ENCODE assay signal across 9 cellular contexts in genomic region chr12:6925239-6925542, GRCh38. TPM values are rescaled to one million over a fixed set of nuclear protein-coding genes. Genes with fewer than 3 reads are reported as not detected.
DNase-seq lines count a peak whose midpoint lies in the region; ATAC-seq and TF ChIP-seq lines count a peak whose summit lies in the region.
"Had no signal": no experiment of that assay in that cellular context is flagged by ENCODE, and none has a peak within 500 bp of the region (broad histone marks: within the 10 kb centered on the region; RNA-seq: fewer than 3 reads in every experiment).

No MANE protein-coding gene starts in this region.

- H3K9ac ChIP-seq in Loucy (ENCODE audit: low read depth, low read length, poor library complexity, severe bottlenecking): peak overlapping the region; percentile 96

- H3K9me3 ChIP-seq in A673 (ENCODE audit: low read depth, low read length, poor library complexity, severe bottlenecking) (no peaks in the 10 kb centered on the region), Loucy (ENCODE audit: insufficient read depth, low read depth, low read length) (no peaks in the 10 kb centered on the region)

- H3K36me3 ChIP-seq in A673 (ENCODE audit: insufficient read depth, low read length, poor library complexity, severe bottlenecking) (peaks cover 27% of the 10 kb centered on the region), Loucy (ENCODE audit: insufficient read depth, low read length) (peaks cover 11% of the 10 kb centered on the region; the same call in 1 of the 2 replicates)

- H3K36me3 Mint-ChIP-seq in dendritic cell treated with granulocyte-macrophage colony-stimulating factor and Interleukin-4, amounts not matched to agents 40 ng/mL and 50 ng/mL, for 4 days (ENCODE audit: low read depth): peaks cover 9% of the 10 kb centered on the region
- H3K36me3 Mint-ChIP-seq in natural killer cell treated with Interleukin-12 subunit alpha and Interleukin-12 subunit beta and Interleukin-15 and Interleukin-18, amount 100 ng/mL, for 72 hours: no peaks in the 10 kb centered on the region
- peaks cover 3 to 16% of the 10 kb centered on the region in 2 donors for H3K36me3 Mint-ChIP-seq in stimulated activated naive B cell treated with anti-CD40 and anti-IgM and Interleukin-4, amounts not matched to agents 10 μg/mL and 1 μg/mL and 100 μg/mL, for 72 hours

- H3F3A ChIP-seq in Loucy (ENCODE audit: low read depth): no peaks in the 10 kb centered on the region

- TF ChIP-seq CTCF in A673 (conservative IDR thresholded peaks at IDR 0.05; ENCODE audit: low read depth, low read length) (no peak), Loucy (conservative IDR thresholded peaks at IDR 0.05; ENCODE audit: low read length) (no peak)

- H3K4me3 ChIP-seq in A673 (ENCODE audit: low read depth, low read length, poor library complexity, severe bottlenecking): peak overlapping the region; percentile 26
- peak overlapping the region; percentile 54 for H3K4me3 ChIP-seq in Loucy (ENCODE audit: low read length, poor library complexity, severe bottlenecking)

- no peaks in the 10 kb centered on the region for H3K9me3 Mint-ChIP-seq in dendritic cell treated with granulocyte-macrophage colony-stimulating factor and Interleukin-4, amounts not matched to agents 40 ng/mL and 50 ng/mL, for 4 days
- H3K9me3 Mint-ChIP-seq in natural killer cell treated with Interleukin-12 subunit alpha and Interleukin-12 subunit beta and Interleukin-15 and Interleukin-18, amount 100 ng/mL, for 72 hours: no peaks in the 10 kb centered on the region
- H3K9me3 Mint-ChIP-seq in stimulated activated naive B cell treated with anti-CD40 and anti-IgM and Interleukin-4, amounts not matched to agents 10 μg/mL and 1 μg/mL and 100 μg/mL, for 72 hours: no peaks in the 10 kb centered on the region

- peak overlapping the region; percentile 95 for H3K27ac ChIP-seq in A673 (ENCODE audit: low read depth, low read length, poor library complexity, severe bottlenecking)

- peaks cover 51% of the 10 kb centered on the region for H3K27me3 Mint-ChIP-seq in dendritic cell treated with granulocyte-macrophage colony-stimulating factor and Interleukin-4, amounts not matched to agents 40 ng/mL and 50 ng/mL, for 4 days
- no peaks in the 10 kb centered on the region for H3K27me3 Mint-ChIP-seq in natural killer cell treated with Interleukin-12 subunit alpha and Interleukin-12 subunit beta and Interleukin-15 and Interleukin-18, amount 100 ng/mL, for 72 hours
- H3K27me3 Mint-ChIP-seq in stimulated activated naive B cell treated with anti-CD40 and anti-IgM and Interleukin-4, amounts not matched to agents 10 μg/mL and 1 μg/mL and 100 μg/mL, for 72 hours: no peaks in the 10 kb centered on the region

- no peaks in the 10 kb centered on the region for H3K9me2 ChIP-seq in Loucy (replicated peaks; ENCODE audit: low read depth, low read length)

- peaks cover 82% of the 10 kb centered on the region for H3K4me1 Mint-ChIP-seq in dendritic cell treated with granulocyte-macrophage colony-stimulating factor and Interleukin-4, amounts not matched to agents 40 ng/mL and 50 ng/mL, for 4 days (ENCODE audit: low read depth)
- H3K4me1 Mint-ChIP-seq in natural killer cell treated with Interleukin-12 subunit alpha and Interleukin-12 subunit beta and Interleukin-15 and Interleukin-18, amount 100 ng/mL, for 72 hours (ENCODE audit: low read depth in 2 of 2): peaks cover 41 to 42% of the 10 kb centered on the region in 2 donors
- peaks cover 60 to 81% of the 10 kb centered on the region in 2 donors for H3K4me1 Mint-ChIP-seq in stimulated activated naive B cell treated with anti-CD40 and anti-IgM and Interleukin-4, amounts not matched to agents 10 μg/mL and 1 μg/mL and 100 μg/mL, for 72 hours

- H3K4me2 ChIP-seq in Loucy (ENCODE audit: low read depth, low read length, poor library complexity, severe bottlenecking): peak overlapping the region; percentile 77

- H3K4me3 Mint-ChIP-seq in dendritic cell treated with granulocyte-macrophage colony-stimulating factor and Interleukin-4, amounts not matched to agents 40 ng/mL and 50 ng/mL, for 4 days: no peak overlapping the region
- peak overlapping the region; percentile 65 for H3K4me3 Mint-ChIP-seq in natural killer cell treated with Interleukin-12 subunit alpha and Interleukin-12 subunit beta and Interleukin-15 and Interleukin-18, amount 100 ng/mL, for 72 hours
- H3K4me3 Mint-ChIP-seq in stimulated activated naive B cell treated with anti-CD40 and anti-IgM and Interleukin-4, amounts not matched to agents 10 μg/mL and 1 μg/mL and 100 μg/mL, for 72 hours: no peak overlapping the region

- H4K20me1 ChIP-seq in Loucy (ENCODE audit: insufficient read depth, low read length, poor library complexity, severe bottlenecking): peaks cover 14% of the 10 kb centered on the region

- CTCF ChIA-PET in A673 (lab: Charles Lee): interaction anchor here (1.0 to 1.7 kb wide), 7 partner anchors 8 to 188 kb away, joined by 3 to 11 read pairs (median 5); partner anchors contain the start of genes C12orf57 and RNU7-1

- H3K27ac Mint-ChIP-seq in dendritic cell treated with granulocyte-macrophage colony-stimulating factor and Interleukin-4, amounts not matched to agents 40 ng/mL and 50 ng/mL, for 4 days: peak overlapping the region; percentile 20
- H3K27ac Mint-ChIP-seq in natural killer cell treated with Interleukin-12 subunit alpha and Interleukin-12 subunit beta and Interleukin-15 and Interleukin-18, amount 100 ng/mL, for 72 hours: peak overlapping the region; percentile 53 to 54
- no peak overlapping the region for H3K27ac Mint-ChIP-seq in stimulated activated naive B cell treated with anti-CD40 and anti-IgM and Interleukin-4, amounts not matched to agents 10 μg/mL and 1 μg/mL and 100 μg/mL, for 72 hours

- POLR2A ChIA-PET in A673 (lab: Charles Lee; ENCODE audit: low non-redundant PET): interaction anchor here (1.5 kb wide), 1 partner anchor 19 kb away, joined by 11 read pairs; the partner anchor contains the start of genes C12orf57 and RNU7-1

- peaks cover 33% of the 10 kb centered on the region for H3K79me2 ChIP-seq in Loucy (ENCODE audit: insufficient read depth, low read length)

- H3K27me3 ChIP-seq in A673 (replicated peaks; ENCODE audit: insufficient read depth, low read depth, low read length, poor library complexity) (no peaks in the 10 kb centered on the region), Loucy (ENCODE audit: insufficient read depth, low read length, poor library complexity, severe bottlenecking) (no peaks in the 10 kb centered on the region)

- peaks cover 39% of the 10 kb centered on the region for H3K4me1 ChIP-seq in A673 (ENCODE audit: insufficient read depth, low read length, poor library complexity, severe bottlenecking)
- H3K4me1 ChIP-seq in Loucy (ENCODE audit: insufficient read depth, low read length, poor library complexity, severe bottlenecking): peaks cover 50% of the 10 kb centered on the region

- ATAC-seq in natural killer cell treated with Interleukin-12 subunit alpha and Interleukin-12 subunit beta and Interleukin-15 and Interleukin-18, amount 100 ng/mL, for 72 hours: no peak
- ATAC-seq in stimulated activated naive B cell treated with anti-CD40 and anti-IgM and Interleukin-4, amounts not matched to agents 10 μg/mL and 1 μg/mL and 100 μg/mL, for 72 hours (replicated peaks): no peak

- no TSS peak for BruUV-seq in A673 (replicated peaks; lab: Mats Ljungman, UMichigan)

- DNase-seq in A673 (ENCODE audit: low spot score) (peak; percentile 70), foreskin melanocyte (no peak), amniotic stem cell (lab: John Stamatoyannopoulos, UW) (no peak)
- DNase-seq in natural killer cell treated with Interleukin-12 subunit alpha and Interleukin-12 subunit beta and Interleukin-15 and Interleukin-18, amount 100 ng/mL, for 72 hours (ENCODE audit: low spot score): no peak
- no peak for DNase-seq in activated CD4-positive, alpha-beta T cell treated with anti-CD3 and anti-CD28 coated beads for 4 hours
- no peak for DNase-seq in stimulated activated naive B cell treated with anti-CD40 and anti-IgM and Interleukin-4, amounts not matched to agents 10 μg/mL and 1 μg/mL and 100 μg/mL, for 72 hours

- intact Hi-C loops in A673 (cut with micrococcal nuclease; ENCODE audit: unreplicated experiment): loop anchor here (1.0 to 2.0 kb wide), 2 partner anchors 14 to 37 kb away; no protein-coding TSS in a partner anchor
- intact Hi-C loops in dendritic cell treated with granulocyte-macrophage colony-stimulating factor and Interleukin-4, amounts not matched to agents 40 ng/mL and 50 ng/mL, for 4 days (cut with micrococcal nuclease): loop anchor here (2.0 kb wide), 1 partner anchor 14 kb away; no protein-coding TSS in a partner anchor

- H2AFZ ChIP-seq in Loucy (ENCODE audit: low read length): no peak overlapping the region

RNA-seq across cellular contexts. Expression of gene ATN1, which starts 2.6 kb away (rescaled TPM):
- total RNA-seq in A673 (2021): 139 and 144 TPM in 2 replicates
- total RNA-seq in natural killer cell treated with Interleukin-12 subunit alpha and Interleukin-12 subunit beta and Interleukin-15 and Interleukin-18, amount 100 ng/mL, for 72 hours: 10 to 100 TPM; 36.5 to 62.2 TPM

RNA-seq across cellular contexts. Expression of gene ENO2, which starts 10.8 kb away (rescaled TPM):
- 138 and 155 TPM in 2 replicates for total RNA-seq in A673 (2021)
- 100 to 1,000 TPM; 151 to 158 TPM for total RNA-seq in natural killer cell treated with Interleukin-12 subunit alpha and Interleukin-12 subunit beta and Interleukin-15 and Interleukin-18, amount 100 ng/mL, for 72 hours

RNA-seq across cellular contexts. Expression of gene RNU7-1, which starts 18.4 kb away (rescaled TPM):
- total RNA-seq in A673 (2021): not detected in 2 replicates
- not detected for total RNA-seq in natural killer cell treated with Interleukin-12 subunit alpha and Interleukin-12 subunit beta and Interleukin-15 and Interleukin-18, amount 100 ng/mL, for 72 hours
- total RNA-seq: fibroblast of villous mesenchyme had no signal

RNA-seq across cellular contexts. Expression of gene C12orf57, which starts 18.6 kb away (rescaled TPM):
- 226 and 260 TPM in 2 replicates for total RNA-seq in A673 (2021)
- 100 to 1,000 TPM in 1 of 2 donors, 10 to 100 TPM in 1; 89.7 to 106 TPM for total RNA-seq in natural killer cell treated with Interleukin-12 subunit alpha and Interleukin-12 subunit beta and Interleukin-15 and Interleukin-18, amount 100 ng/mL, for 72 hours

RNA-seq across cellular contexts. Expression of gene LRRC23, which starts 20.6 kb away (rescaled TPM):
- 7.7 and 13.6 TPM in 2 replicates for total RNA-seq in A673 (2021)
- total RNA-seq in natural killer cell treated with Interleukin-12 subunit alpha and Interleukin-12 subunit beta and Interleukin-15 and Interleukin-18, amount 100 ng/mL, for 72 hours: 1 to 10 TPM; 3.2 to 7.1 TPM
